Comparison of ENCODE assay signal across 14 cellular contexts in the genomic region with DNA sequence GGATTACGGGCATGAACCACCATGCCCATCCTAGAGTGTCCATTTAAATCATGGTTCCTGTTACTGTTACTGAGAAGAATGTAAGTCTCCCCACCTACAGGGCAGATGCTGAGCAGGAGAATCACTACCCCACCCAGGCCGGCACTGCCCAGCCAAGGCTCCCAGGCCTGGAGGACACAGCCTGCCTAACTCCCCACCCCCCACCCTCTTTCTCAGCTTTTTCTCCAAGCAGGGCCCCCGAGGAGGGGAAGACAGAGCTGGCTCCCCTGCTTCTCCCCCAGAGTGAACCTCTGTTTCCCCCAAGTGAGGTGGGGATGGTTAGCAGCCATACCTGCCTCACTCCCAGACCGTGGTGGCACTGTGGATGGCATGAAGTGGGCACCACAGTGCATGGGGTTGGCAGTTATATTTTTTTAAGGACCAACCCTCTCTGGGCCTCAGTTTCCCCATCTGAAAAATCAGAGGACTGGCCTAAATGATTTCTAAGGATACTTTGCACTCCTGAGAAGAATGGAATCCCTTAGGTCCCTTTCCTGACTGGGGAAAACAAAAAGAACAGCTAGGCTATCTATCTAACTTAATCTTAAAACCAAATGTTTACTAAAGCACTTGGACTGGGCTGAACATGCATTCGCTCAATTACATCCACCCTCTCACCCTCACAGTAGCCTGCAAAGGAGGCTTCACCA. TPM values are rescaled to one million over a fixed set of nuclear protein-coding genes. Genes with fewer than 3 reads are reported as not detected.
DNase-seq lines count a peak whose midpoint lies in the region; ATAC-seq lines count a peak whose summit lies in the region.
"Had no signal": no experiment of that assay in that cellular context is flagged by ENCODE, and none has a peak within 500 bp of the region (broad histone marks: within the 10 kb centered on the region; RNA-seq: fewer than 3 reads in every experiment).

No MANE protein-coding gene starts in this region.

- H2BK5ac ChIP-seq in mesenchymal stem cell (ENCODE audit: low read depth, low read length, poor library complexity, severe bottlenecking) = no peak overlapping the region

- H3K9me3 Mint-ChIP-seq in activated CD4-positive, alpha-beta memory T cell treated with anti-CD3 and anti-CD28 coated beads for 36 hours = no peaks in the 10 kb centered on the region
- no peaks in the 10 kb centered on the region for H3K9me3 Mint-ChIP-seq in activated CD4-positive, alpha-beta memory T cell treated with anti-CD3 and anti-CD28 coated beads, Interleukin-2, amount 10 ng/mL, durations not matched to agents 7 days and 5 days
- no peaks in the 10 kb centered on the region for H3K9me3 Mint-ChIP-seq in activated naive CD8-positive, alpha-beta T cell treated with anti-CD3 and anti-CD28 coated beads, Interleukin-2, amount 50 U/mL, for 24 hours
- H3K9me3 Mint-ChIP-seq: activated T-helper 2 cell treated with anti-CD3 and anti-CD28 coated beads, Interferon-gamma antibody, Interleukin-2, Interleukin-4, amounts not matched to agents 10 μg/mL and 5 μg/mL and 100 μg/mL, durations not matched to agents 14 hours and 24 hours and 36 hours had no signal

- ATAC-seq in activated naive CD8-positive, alpha-beta T cell treated with anti-CD3 and anti-CD28 coated beads, Interleukin-2, amount 50 U/mL, for 24 hours = no peak
- ATAC-seq: sciatic nerve had no signal

- peak overlapping the region; percentile 38 for H3K9ac ChIP-seq in mesenchymal stem cell (ENCODE audit: low read length)

- POLR2A ChIA-PET in activated CD4-positive, alpha-beta memory T cell treated with anti-CD3 and anti-CD28 coated beads for 36 hours (lab: Charles Lee) = interaction anchor here (0.6 kb wide), 1 partner anchor 171 kb away, joined by 3 read pairs; no protein-coding TSS in a partner anchor
- POLR2A ChIA-PET in activated CD4-positive, alpha-beta memory T cell treated with anti-CD3 and anti-CD28 coated beads, Interleukin-2, amount 10 ng/mL, durations not matched to agents 7 days and 5 days (lab: Charles Lee) = interaction anchor here (6.3 kb wide), 1 partner anchor 171 kb away, joined by 61 read pairs; the partner anchor contains the start of gene RPL3

- H2AK5ac ChIP-seq in mesenchymal stem cell (ENCODE audit: low read length, severe bottlenecking) = no peak overlapping the region

- no peak overlapping the region for H4K8ac ChIP-seq in mesenchymal stem cell (ENCODE audit: low read length)

- H3K4me1 Mint-ChIP-seq in activated CD4-positive, alpha-beta memory T cell treated with anti-CD3 and anti-CD28 coated beads for 36 hours (ENCODE audit: low read depth) = peaks cover 54% of the 10 kb centered on the region
- peaks cover 57% of the 10 kb centered on the region for H3K4me1 Mint-ChIP-seq in activated CD4-positive, alpha-beta memory T cell treated with anti-CD3 and anti-CD28 coated beads, Interleukin-2, amount 10 ng/mL, durations not matched to agents 7 days and 5 days
- H3K4me1 Mint-ChIP-seq in activated naive CD8-positive, alpha-beta T cell treated with anti-CD3 and anti-CD28 coated beads, Interleukin-2, amount 50 U/mL, for 24 hours = peaks cover 54% of the 10 kb centered on the region

- no peak overlapping the region for H3K4me3 Mint-ChIP-seq in activated CD4-positive, alpha-beta memory T cell treated with anti-CD3 and anti-CD28 coated beads for 36 hours
- no peak overlapping the region for H3K4me3 Mint-ChIP-seq in activated CD4-positive, alpha-beta memory T cell treated with anti-CD3 and anti-CD28 coated beads, Interleukin-2, amount 10 ng/mL, durations not matched to agents 7 days and 5 days
- H3K4me3 Mint-ChIP-seq in activated naive CD8-positive, alpha-beta T cell treated with anti-CD3 and anti-CD28 coated beads, Interleukin-2, amount 50 U/mL, for 24 hours = no peak overlapping the region

- CTCF ChIA-PET in activated CD4-positive, alpha-beta memory T cell treated with anti-CD3 and anti-CD28 coated beads for 36 hours (lab: Charles Lee) = interaction anchor here (2.5 kb wide), 1 partner anchor 144 kb away, joined by 8 read pairs; no protein-coding TSS in a partner anchor
- CTCF ChIA-PET in activated CD4-positive, alpha-beta memory T cell treated with anti-CD3 and anti-CD28 coated beads, Interleukin-2, amount 10 ng/mL, durations not matched to agents 7 days and 5 days (lab: Charles Lee) = interaction anchor here (0.8 kb wide), 1 partner anchor 172 kb away, joined by 3 read pairs; the partner anchor contains the start of gene RPL3

- no peak overlapping the region for H3K18ac ChIP-seq in mesenchymal stem cell (ENCODE audit: low read depth in 1 of 2, low read length in 2 of 2)

- H2AFZ ChIP-seq in mesenchymal stem cell (ENCODE audit: low read depth, low read length) = no peak overlapping the region

- no peaks in the 10 kb centered on the region for H3K27me3 Mint-ChIP-seq in activated CD4-positive, alpha-beta memory T cell treated with anti-CD3 and anti-CD28 coated beads for 36 hours
- no peaks in the 10 kb centered on the region for H3K27me3 Mint-ChIP-seq in activated CD4-positive, alpha-beta memory T cell treated with anti-CD3 and anti-CD28 coated beads, Interleukin-2, amount 10 ng/mL, durations not matched to agents 7 days and 5 days
- no peaks in the 10 kb centered on the region for H3K27me3 Mint-ChIP-seq in activated naive CD8-positive, alpha-beta T cell treated with anti-CD3 and anti-CD28 coated beads, Interleukin-2, amount 50 U/mL, for 24 hours

- no peak overlapping the region for H3K27ac ChIP-seq in mesenchymal stem cell (ENCODE audit: low read length, poor library complexity, severe bottlenecking)
- peak overlapping the region; percentile 100 for H3K27ac ChIP-seq in substantia nigra (ENCODE audit: low read depth, low read length, poor library complexity, severe bottlenecking)

- H3K14ac ChIP-seq in mesenchymal stem cell (ENCODE audit: low read length in 2 of 2) = no peak overlapping the region

- peaks cover 15 to 18% of the 10 kb centered on the region in 2 experiments for H3K36me3 ChIP-seq in mesenchymal stem cell (ENCODE audit: control insufficient read depth in 1 of 2, insufficient read depth in 2 of 2, low read depth in 1 of 2, low read length in 2 of 2)

- H3K4ac ChIP-seq in mesenchymal stem cell (ENCODE audit: low read depth in 1 of 2, low read length in 2 of 2) = no peak overlapping the region

- no peaks in the 10 kb centered on the region for H3K9me3 ChIP-seq in mesenchymal stem cell (ENCODE audit: control insufficient read depth, low read length)

- no peak overlapping the region for H3K4me2 ChIP-seq in mesenchymal stem cell (ENCODE audit: low read length, poor library complexity, severe bottlenecking)

- peak overlapping the region; percentile 56 for H2BK15ac ChIP-seq in mesenchymal stem cell (ENCODE audit: low read depth, poor library complexity, severe bottlenecking)

- no peak for DNase-seq in activated CD4-positive, alpha-beta memory T cell treated with anti-CD3 and anti-CD28 coated beads for 36 hours
- no peak for DNase-seq in activated CD4-positive, alpha-beta memory T cell treated with anti-CD3 and anti-CD28 coated beads, Interleukin-2, amount 10 ng/mL, durations not matched to agents 7 days and 5 days
- no peak for DNase-seq in activated naive CD8-positive, alpha-beta T cell treated with anti-CD3 and anti-CD28 coated beads, Interleukin-2, amount 50 U/mL, for 24 hours
- DNase-seq in mesenchymal stem cell (no peak), substantia nigra (lab: John Stamatoyannopoulos, UW) (no peak), NCI-H1694 (lab: John Stamatoyannopoulos, UW) (no peak), GM19238 (ENCODE audit: insufficient read length, low spot score) (no peak)
- DNase-seq in activated CD4-positive, alpha-beta T cell treated with anti-CD3 and anti-CD28 coated beads for 4 hours = no peak
- DNase-seq: DMS53, glutamatergic neuron, mesendoderm had no signal

- H3K4me3 ChIP-seq in mesenchymal stem cell (ENCODE audit: insufficient read depth in 1 of 2, low read depth in 1 of 2, low read length in 2 of 2) = no peak overlapping the region

- peaks cover 24% of the 10 kb centered on the region for H3K4me1 ChIP-seq in mesenchymal stem cell (ENCODE audit: control insufficient read depth, insufficient read depth, low read depth, low read length)

- H3K23ac ChIP-seq in mesenchymal stem cell (ENCODE audit: low read length in 2 of 2) = no peak overlapping the region

- H3K36me3 Mint-ChIP-seq in activated CD4-positive, alpha-beta memory T cell treated with anti-CD3 and anti-CD28 coated beads for 36 hours = no peaks in the 10 kb centered on the region
- H3K36me3 Mint-ChIP-seq in activated CD4-positive, alpha-beta memory T cell treated with anti-CD3 and anti-CD28 coated beads, Interleukin-2, amount 10 ng/mL, durations not matched to agents 7 days and 5 days (ENCODE audit: low read depth) = peaks cover 14% of the 10 kb centered on the region
- H3K36me3 Mint-ChIP-seq in activated naive CD8-positive, alpha-beta T cell treated with anti-CD3 and anti-CD28 coated beads, Interleukin-2, amount 50 U/mL, for 24 hours (ENCODE audit: low read depth) = no peaks in the 10 kb centered on the region

- peak overlapping the region; percentile 90 for H3K27ac Mint-ChIP-seq in activated CD4-positive, alpha-beta memory T cell treated with anti-CD3 and anti-CD28 coated beads for 36 hours
- H3K27ac Mint-ChIP-seq in activated CD4-positive, alpha-beta memory T cell treated with anti-CD3 and anti-CD28 coated beads, Interleukin-2, amount 10 ng/mL, durations not matched to agents 7 days and 5 days = no peak overlapping the region
- peak overlapping the region; percentile 55 for H3K27ac Mint-ChIP-seq in activated naive CD8-positive, alpha-beta T cell treated with anti-CD3 and anti-CD28 coated beads, Interleukin-2, amount 50 U/mL, for 24 hours

- no peak overlapping the region for H2BK120ac ChIP-seq in mesenchymal stem cell (ENCODE audit: low read depth, low read length)

- H2BK12ac ChIP-seq in mesenchymal stem cell (ENCODE audit: low read length in 2 of 2) = no peak overlapping the region

- intact Hi-C loops in activated CD4-positive, alpha-beta memory T cell treated with anti-CD3 and anti-CD28 coated beads for 36 hours (cut with micrococcal nuclease) = no loop called here

- peaks cover 2% of the 10 kb centered on the region for H3K79me1 ChIP-seq in mesenchymal stem cell (replicated peaks; ENCODE audit: low read length, poor library complexity, severe bottlenecking)

- no peaks in the 10 kb centered on the region for H3K27me3 ChIP-seq in mesenchymal stem cell (ENCODE audit: control insufficient read depth in 1 of 2, insufficient read depth in 1 of 2, low read length in 2 of 2)

- WGBS in mesenchymal stem cell = 77% methylated on average over 3 of the region's 5 CpGs

- H4K91ac ChIP-seq in mesenchymal stem cell (ENCODE audit: low read length) = no peak overlapping the region

RNA-seq across cellular contexts. Expression of gene CBX7, which starts 5.0 kb away (rescaled TPM):
- 10 to 100 TPM; 35.7 to 37.7 TPM for total RNA-seq in activated CD4-positive, alpha-beta memory T cell treated with anti-CD3 and anti-CD28 coated beads for 36 hours
- total RNA-seq in activated CD4-positive, alpha-beta memory T cell treated with anti-CD3 and anti-CD28 coated beads, Interleukin-2, amount 10 ng/mL, durations not matched to agents 7 days and 5 days = 10 to 100 TPM; 24.9 to 25.0 TPM
- 2.0 TPM for polyA plus RNA-seq in mesenchymal stem cell (2013, experiment 1 of 2)
- 1.6 TPM for polyA plus RNA-seq in mesenchymal stem cell (2013, experiment 2 of 2)

RNA-seq across cellular contexts. Expression of gene APOBEC3H, which starts 50.4 kb away (rescaled TPM):
- 10 to 100 TPM; 23.6 to 25.3 TPM for total RNA-seq in activated CD4-positive, alpha-beta memory T cell treated with anti-CD3 and anti-CD28 coated beads for 36 hours
- total RNA-seq in activated CD4-positive, alpha-beta memory T cell treated with anti-CD3 and anti-CD28 coated beads, Interleukin-2, amount 10 ng/mL, durations not matched to agents 7 days and 5 days = 100 to 1,000 TPM; 126 to 128 TPM
- 0.76 TPM for polyA plus RNA-seq in mesenchymal stem cell (2013, experiment 1 of 2)
- polyA plus RNA-seq in mesenchymal stem cell (2013, experiment 2 of 2) = 0.51 TPM
- total RNA-seq: dermis microvascular lymphatic vessel endothelial cell had no signal

Comparison
In these comparisons a context has a peak if more than half of its experiments do, and no peak if none do; other contexts are left out.
1. RNA of gene APOBEC3H, which starts 50.4 kb away (total RNA-seq): 126 to 128 TPM in activated CD4-positive, alpha-beta memory T cell treated with anti-CD3 and anti-CD28 coated beads, Interleukin-2, amount 10 ng/mL, durations not matched to agents 7 days and 5 days; 23.6 to 25.3 TPM in activated CD4-positive, alpha-beta memory T cell treated with anti-CD3 and anti-CD28 coated beads for 36 hours; every median in the first group is over 4 times any median in the second.